In genomic region chr2:30427606-30428005, GRCh38 we compare ENCODE assay signal across 23 cellular contexts.
"Had no signal": no experiment of that assay in that cellular context is flagged by ENCODE, and none has a peak within 500 bp of the region (broad histone marks: within the 10 kb centered on the region; RNA-seq: fewer than 3 reads in every experiment).

No MANE protein-coding gene starts in this region.

- H3K27ac Mint-ChIP-seq: endodermal cell, nephron progenitor cell, WTC11 had no signal

- H3K27me3 Mint-ChIP-seq: activated CD4-positive, alpha-beta memory T cell treated with anti-CD3 and anti-CD28 coated beads for 36 hours; activated naive CD8-positive, alpha-beta T cell treated with anti-CD3 and anti-CD28 coated beads, Interleukin-2, amount 10 ng/mL, durations not matched to agents 7 days and 5 days had no signal

- ATAC-seq: gastroesophageal sphincter, left lobe of liver, lower lobe of right lung, pancreas, psoas muscle, SK-N-SH treated with all-trans-retinoic acid at 6 μM for 48 hours, WTC11 had no signal

- H3K4me3 Mint-ChIP-seq: activated CD4-positive, alpha-beta memory T cell treated with anti-CD3 and anti-CD28 coated beads for 36 hours; activated naive CD8-positive, alpha-beta T cell treated with anti-CD3 and anti-CD28 coated beads, Interleukin-2, amount 10 ng/mL, durations not matched to agents 7 days and 5 days; endodermal cell; nephron progenitor cell; WTC11 had no signal

- DNase-seq: activated CD4-positive, alpha-beta memory T cell treated with anti-CD3 and anti-CD28 coated beads for 36 hours; activated CD4-positive, alpha-beta T cell treated with anti-CD3 and anti-CD28 coated beads for 4 hours; activated gamma-delta T cell treated with Interleukin-2 at 50 U/mL for 16 hours; activated naive CD8-positive, alpha-beta T cell treated with anti-CD3 and anti-CD28 coated beads, Interleukin-2, amount 10 ng/mL, durations not matched to agents 7 days and 5 days; amygdala; cerebellar nuclear complex; endodermal cell; esophagus squamous epithelium; head of caudate nucleus; kidney; lower lobe of right lung; nephron progenitor cell; pancreas; psoas muscle; spleen; stimulated activated CD4-positive, alpha-beta T cell treated with anti-CD3 and anti-CD28 coated beads, Interleukin-4, amount 100 ng/mL, for 1 hour; stimulated activated naive CD4-positive, alpha-beta T cell treated with Interleukin-2 at 50 U/mL for 16 hours; T-helper 1 cell; T1000 had no signal

- H3K9me3 Mint-ChIP-seq: activated CD4-positive, alpha-beta memory T cell treated with anti-CD3 and anti-CD28 coated beads for 36 hours had no signal

- H3K36me3 Mint-ChIP-seq: activated CD4-positive, alpha-beta memory T cell treated with anti-CD3 and anti-CD28 coated beads for 36 hours; WTC11 had no signal
